In genomic region chr12:31317471-31318397, GRCh38 we compare ENCODE assay signal across 8 cellular contexts. TPM values are rescaled to one million over a fixed set of nuclear protein-coding genes. Genes with fewer than 3 reads are reported as not detected.
A peak's percentile ranks its signal among the peaks of the same experiment; 100 is the strongest.
DNase-seq lines count a peak whose midpoint lies in the region; ATAC-seq and TF ChIP-seq lines count a peak whose summit lies in the region.

No MANE protein-coding gene starts in this region.

- H3K27me3 Mint-ChIP-seq in stimulated activated naive CD8-positive, alpha-beta T cell treated with anti-CD3 and anti-CD28 coated beads, Interleukin-15, Interleukin-2, amounts not matched to agents 100 ng/mL and 50 ng/mL, for 24 hours, result no peaks in the 10 kb centered on the region
- no peaks in the 10 kb centered on the region for H3K27me3 Mint-ChIP-seq in T-helper 1 cell treated with Interleukin-12 subunit alpha and Interleukin-12 subunit beta and Interleukin-4 antibody, amounts not matched to agents 30 μg/mL and 1 μg/mL, for 36 hours (ENCODE audit: low read depth)

- H3K27ac Mint-ChIP-seq in stimulated activated naive CD8-positive, alpha-beta T cell treated with anti-CD3 and anti-CD28 coated beads, Interleukin-15, Interleukin-2, amounts not matched to agents 100 ng/mL and 50 ng/mL, for 24 hours, result peak overlapping the region; percentile 92
- peak overlapping the region; percentile 90 for H3K27ac Mint-ChIP-seq in T-helper 1 cell treated with Interleukin-12 subunit alpha and Interleukin-12 subunit beta and Interleukin-4 antibody, amounts not matched to agents 30 μg/mL and 1 μg/mL, for 36 hours

- no peak for ATAC-seq in stimulated activated naive CD8-positive, alpha-beta T cell treated with anti-CD3 and anti-CD28 coated beads, Interleukin-15, Interleukin-2, amounts not matched to agents 100 U/mL and 50 U/mL, for 24 hours
- no peak for ATAC-seq in GM19324 (IDR thresholded peaks at IDR 0.05; ENCODE audit: low FRiP score, unreplicated experiment)

- no peak for TF ChIP-seq CTCF in fibroblast of villous mesenchyme (IDR thresholded peaks at IDR 0.05; ENCODE audit: insufficient read depth, low read depth, low read length)
- TF ChIP-seq CTCF in GM13976 (IDR thresholded peaks at IDR 0.05; ENCODE audit: borderline replicate concordance, control extremely low read depth, extremely low read depth, insufficient read depth, missing control alignments), result no peak

- peak overlapping the region; percentile 54 for H3K4me3 ChIP-seq in fibroblast of villous mesenchyme (ENCODE audit: low read depth, low read length)

- in situ Hi-C loops in GM13976 (cut with MboI; ENCODE audit: low sequenced_read_pairs, unreplicated experiment), result no loop called here

- no peak for DNase-seq in stimulated activated naive CD8-positive, alpha-beta T cell treated with anti-CD3 and anti-CD28 coated beads, Interleukin-15, Interleukin-2, amounts not matched to agents 100 U/mL and 50 U/mL, for 24 hours
- DNase-seq in fibroblast of villous mesenchyme (ENCODE audit: low read depth), result peak; percentile 51
- DNase-seq in renal cortical epithelial cell (ENCODE audit: low read depth), result peak; percentile 43
- DNase-seq in stimulated activated naive CD4-positive, alpha-beta T cell treated with Interleukin-2 at 50 U/mL for 16 hours (lab: John Stamatoyannopoulos, UW), result no peak
- no peak for DNase-seq in GM13976 (ENCODE audit: low spot score)

- peaks cover 55% of the 10 kb centered on the region for H3K36me3 Mint-ChIP-seq in stimulated activated naive CD8-positive, alpha-beta T cell treated with anti-CD3 and anti-CD28 coated beads, Interleukin-15, Interleukin-2, amounts not matched to agents 100 ng/mL and 50 ng/mL, for 24 hours (ENCODE audit: low read depth)
- H3K36me3 Mint-ChIP-seq in T-helper 1 cell treated with Interleukin-12 subunit alpha and Interleukin-12 subunit beta and Interleukin-4 antibody, amounts not matched to agents 30 μg/mL and 1 μg/mL, for 36 hours (ENCODE audit: low read depth), result peaks cover 11% of the 10 kb centered on the region

- H3K4me3 Mint-ChIP-seq in stimulated activated naive CD8-positive, alpha-beta T cell treated with anti-CD3 and anti-CD28 coated beads, Interleukin-15, Interleukin-2, amounts not matched to agents 100 ng/mL and 50 ng/mL, for 24 hours, result peak overlapping the region; percentile 98
- peak overlapping the region; percentile 92 for H3K4me3 Mint-ChIP-seq in T-helper 1 cell treated with Interleukin-12 subunit alpha and Interleukin-12 subunit beta and Interleukin-4 antibody, amounts not matched to agents 30 μg/mL and 1 μg/mL, for 36 hours

- peaks cover 84% of the 10 kb centered on the region for H3K4me1 Mint-ChIP-seq in stimulated activated naive CD8-positive, alpha-beta T cell treated with anti-CD3 and anti-CD28 coated beads, Interleukin-15, Interleukin-2, amounts not matched to agents 100 ng/mL and 50 ng/mL, for 24 hours (ENCODE audit: low read depth)
- H3K4me1 Mint-ChIP-seq in T-helper 1 cell treated with Interleukin-12 subunit alpha and Interleukin-12 subunit beta and Interleukin-4 antibody, amounts not matched to agents 30 μg/mL and 1 μg/mL, for 36 hours (ENCODE audit: low read depth), result peaks cover 64% of the 10 kb centered on the region

- no peaks in the 10 kb centered on the region for H3K9me3 Mint-ChIP-seq in stimulated activated naive CD8-positive, alpha-beta T cell treated with anti-CD3 and anti-CD28 coated beads, Interleukin-15, Interleukin-2, amounts not matched to agents 100 ng/mL and 50 ng/mL, for 24 hours
- peaks cover under 1% of the 10 kb centered on the region for H3K9me3 Mint-ChIP-seq in T-helper 1 cell treated with Interleukin-12 subunit alpha and Interleukin-12 subunit beta and Interleukin-4 antibody, amounts not matched to agents 30 μg/mL and 1 μg/mL, for 36 hours

RNA-seq across cellular contexts. Expression of gene SINHCAF, which starts 8.2 kb away (rescaled TPM):
- 28.3 and 39.3 TPM in 2 replicates for total RNA-seq in fibroblast of villous mesenchyme
- 257 and 413 TPM in 2 replicates for total RNA-seq in renal cortical epithelial cell

Comparison
In these comparisons a context has a peak if more than half of its experiments do, and no peak if none do; other contexts are left out.
1. DNase-seq: peak in fibroblast of villous mesenchyme (single experiment) and renal cortical epithelial cell (single experiment); none in stimulated activated naive CD8-positive, alpha-beta T cell treated with anti-CD3 and anti-CD28 coated beads, Interleukin-15, Interleukin-2, amounts not matched to agents 100 U/mL and 50 U/mL, for 24 hours (single experiment), stimulated activated naive CD4-positive, alpha-beta T cell treated with Interleukin-2 at 50 U/mL for 16 hours (single experiment) and GM13976 (single experiment).